ENCODE assay signal across 19 cellular contexts in genomic region chr1:223761416-223761815, GRCh38.
"Had no signal": no experiment of that assay in that cellular context is flagged by ENCODE, and none has a peak within 500 bp of the region (broad histone marks: within the 10 kb centered on the region; RNA-seq: fewer than 3 reads in every experiment).

No MANE protein-coding gene starts in this region.

- H3K4me1 ChIP-seq: body of pancreas, parathyroid adenoma had no signal

- H3K27ac Mint-ChIP-seq: activated CD4-positive, alpha-beta T cell treated with anti-CD3 and anti-CD28 coated beads for 36 hours; activated CD8-positive, alpha-beta T cell treated with anti-CD3 and anti-CD28 coated beads, Interleukin-2, amount 10 ng/mL, durations not matched to agents 7 days and 5 days; activated naive CD4-positive, alpha-beta T cell treated with anti-CD3 and anti-CD28 coated beads for 36 hours; T-cell had no signal

- ATAC-seq: activated CD4-positive, alpha-beta T cell treated with anti-CD3 and anti-CD28 coated beads for 36 hours; activated CD8-positive, alpha-beta T cell treated with anti-CD3 and anti-CD28 coated beads, Interleukin-2, amount 10 ng/mL, durations not matched to agents 7 days and 5 days; body of pancreas; heart left ventricle; left lobe of liver; T-cell had no signal

- H3K4me1 Mint-ChIP-seq: activated CD4-positive, alpha-beta T cell treated with anti-CD3 and anti-CD28 coated beads for 36 hours; central memory CD8-positive, alpha-beta T cell; T-cell had no signal

- H3K9me3 Mint-ChIP-seq: activated naive CD4-positive, alpha-beta T cell treated with anti-CD3 and anti-CD28 coated beads for 36 hours; central memory CD8-positive, alpha-beta T cell; T-cell had no signal

- DNase-seq: activated CD4-positive, alpha-beta T cell treated with anti-CD3 and anti-CD28 coated beads for 36 hours; activated CD8-positive, alpha-beta memory T cell treated with anti-CD3 and anti-CD28 coated beads, Interleukin-2, amount 50 U/mL, for 48 hours; activated CD8-positive, alpha-beta T cell treated with anti-CD3 and anti-CD28 coated beads, Interleukin-2, amount 10 ng/mL, durations not matched to agents 7 days and 5 days; activated naive CD4-positive, alpha-beta T cell treated with anti-CD3 and anti-CD28 coated beads for 36 hours; body of pancreas; dermis blood vessel endothelial cell; foreskin melanocyte; heart left ventricle; islet precursor cell; midbrain; retina; stimulated activated CD4-positive, alpha-beta T cell treated with anti-CD3 and anti-CD28 coated beads, Interleukin-4, amount 100 ng/mL, for 4 hours; T-cell; WERI-Rb-1 had no signal

- H3K36me3 ChIP-seq: WERI-Rb-1 had no signal

- H3K27me3 Mint-ChIP-seq: activated CD4-positive, alpha-beta T cell treated with anti-CD3 and anti-CD28 coated beads for 36 hours; central memory CD8-positive, alpha-beta T cell; T-cell had no signal

- H3K9me3 ChIP-seq: body of pancreas, esophagus muscularis mucosa, heart left ventricle, thyroid gland had no signal

- H3K4me3 ChIP-seq: body of pancreas, esophagus muscularis mucosa, heart left ventricle, thyroid gland had no signal

- H3K4me3 Mint-ChIP-seq: activated CD4-positive, alpha-beta T cell treated with anti-CD3 and anti-CD28 coated beads for 36 hours; activated CD8-positive, alpha-beta T cell treated with anti-CD3 and anti-CD28 coated beads, Interleukin-2, amount 10 ng/mL, durations not matched to agents 7 days and 5 days; activated naive CD4-positive, alpha-beta T cell treated with anti-CD3 and anti-CD28 coated beads for 36 hours; central memory CD8-positive, alpha-beta T cell; T-cell had no signal

- H3K27me3 ChIP-seq: body of pancreas, esophagus muscularis mucosa, heart left ventricle, thyroid gland had no signal
